Comparison of ENCODE assay signal across 18 cellular contexts in the genomic region with DNA sequence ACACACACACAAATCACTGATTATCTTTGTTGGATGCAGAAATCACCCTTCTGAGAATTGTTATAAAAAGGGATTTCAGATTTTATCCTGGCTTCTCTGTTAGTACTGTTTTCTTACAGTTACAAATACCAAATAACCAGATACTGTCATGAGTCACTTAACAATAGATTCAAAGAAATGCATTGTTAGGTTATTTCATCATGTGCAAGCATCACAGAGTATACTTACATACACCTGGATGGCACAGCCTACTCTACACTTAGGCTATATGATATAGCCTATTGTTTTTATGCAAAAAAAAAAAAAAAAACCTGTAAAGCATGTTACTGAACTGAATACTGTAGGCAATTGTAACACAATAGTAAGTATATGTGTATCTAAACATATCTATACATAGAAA.
DNase-seq lines count a peak whose midpoint lies in the region; ATAC-seq lines count a peak whose summit lies in the region.
"Had no signal": no experiment of that assay in that cellular context is flagged by ENCODE, and none has a peak within 500 bp of the region (broad histone marks: within the 10 kb centered on the region; RNA-seq: fewer than 3 reads in every experiment).

No MANE protein-coding gene starts in this region.

- ATAC-seq in esophagus mucosa: peak; percentile 66
- ATAC-seq in HG03521 (IDR thresholded peaks at IDR 0.05; ENCODE audit: unreplicated experiment): no peak
- ATAC-seq: GM12878 had no signal

- DNase-seq in DMS53 (lab: John Stamatoyannopoulos, UW) (peak; percentile 43), DMS53 treated with DMSO at 0.1 percent for 48 hours (lab: John Stamatoyannopoulos, UW; ENCODE audit: unreplicated experiment) (peak; percentile 44), SW480 (ENCODE audit: low spot score) (peak; percentile 12), glomerular visceral epithelial cell (ENCODE audit: extremely low spot score) (no peak), hepatic stellate cell (ENCODE audit: low spot score) (no peak)
- DNase-seq: C1 segment of cervical spinal cord; Calu3; CD4-positive, alpha-beta memory T cell; COR-L47; DMS79; EL; GDM1; GM23248; H7; HCEC 1CT had no signal

Comparison
In these comparisons a context has a peak if more than half of its experiments do, and no peak if none do; other contexts are left out.
1. DNase-seq: peak in DMS53 (single experiment), DMS53 treated with DMSO at 0.1 percent for 48 hours (single experiment) and SW480 (single experiment); none in glomerular visceral epithelial cell (single experiment) and hepatic stellate cell (single experiment).